ENCODE assay signal across 17 cellular contexts in genomic region chr6:21947751-21948386, GRCh38.
DNase-seq lines count a peak whose midpoint lies in the region; ATAC-seq and TF ChIP-seq lines count a peak whose summit lies in the region.
"Had no signal": no experiment of that assay in that cellular context is flagged by ENCODE, and none has a peak within 500 bp of the region (broad histone marks: within the 10 kb centered on the region; RNA-seq: fewer than 3 reads in every experiment).

No MANE protein-coding gene starts in this region.

- no peak for TF ChIP-seq CTCF in GM23338 (conservative IDR thresholded peaks at IDR 0.05; ENCODE audit: low read depth in 2 of 2)
- no peak for TF ChIP-seq CTCF in PC-3 (conservative IDR thresholded peaks at IDR 0.05; ENCODE audit: low read depth, low read length)
- no peak for TF ChIP-seq CTCF in osteocyte (IDR thresholded peaks at IDR 0.05)

- no TSS peak for BruUV-seq in PC-3 (replicated peaks; lab: Mats Ljungman, UMichigan)

- H3K9me2 ChIP-seq in GM23338 (ENCODE audit: insufficient read depth) (no peaks in the 10 kb centered on the region), PC-3 (replicated peaks; ENCODE audit: low read length) (no peaks in the 10 kb centered on the region), Karpas-422 (replicated peaks; ENCODE audit: insufficient read depth, low read length) (no peaks in the 10 kb centered on the region)

- H3K4me1 Mint-ChIP-seq in GM23338 (peaks cover 37% of the 10 kb centered on the region), osteocyte (ENCODE audit: unreplicated experiment) (peaks cover 60% of the 10 kb centered on the region)
- H3K4me1 Mint-ChIP-seq in activated CD4-positive, alpha-beta T cell treated with anti-CD3 and anti-CD28 coated beads, Interleukin-2, amount 10 ng/mL, durations not matched to agents 24 days and 14 days, result peaks cover 11% of the 10 kb centered on the region

- H3K27ac ChIP-seq in GM23338 (ENCODE audit: low read depth), result 0 out of 2 replicates have a peak overlapping the region, but pooled peaks have one; percentile 24
- H3K27ac ChIP-seq in PC-3 (ENCODE audit: low read length), result peak overlapping the region; percentile 52
- no peak overlapping the region for H3K27ac ChIP-seq in Karpas-422 (ENCODE audit: low read length)
- H3K27ac ChIP-seq: C4-2B, lower lobe of right lung had no signal

- ATAC-seq in GM23338 (no peak), PC-3 (peak; percentile 91), HG03095 (IDR thresholded peaks at IDR 0.05; ENCODE audit: unreplicated experiment) (no peak)
- ATAC-seq: esophagus mucosa, lower lobe of right lung had no signal

- no peaks in the 10 kb centered on the region for H3K27me3 ChIP-seq in GM23338 (ENCODE audit: insufficient read depth)
- H3K27me3 ChIP-seq in PC-3 (ENCODE audit: low read length), result no peaks in the 10 kb centered on the region
- no peaks in the 10 kb centered on the region for H3K27me3 ChIP-seq in Karpas-422 (ENCODE audit: low read length)
- H3K27me3 ChIP-seq: spleen had no signal

- peaks cover 9% of the 10 kb centered on the region for H3K4me1 ChIP-seq in GM23338 (ENCODE audit: insufficient read depth)
- H3K4me1 ChIP-seq in PC-3 (ENCODE audit: insufficient read depth, low read length), result peaks cover 25% of the 10 kb centered on the region
- H3K4me1 ChIP-seq in Karpas-422 (ENCODE audit: low read length), result no peaks in the 10 kb centered on the region

- no peaks in the 10 kb centered on the region for H3K36me3 Mint-ChIP-seq in GM23338 (ENCODE audit: low read depth)
- no peaks in the 10 kb centered on the region for H3K36me3 Mint-ChIP-seq in osteocyte (ENCODE audit: unreplicated experiment)
- no peaks in the 10 kb centered on the region for H3K36me3 Mint-ChIP-seq in activated CD4-positive, alpha-beta T cell treated with anti-CD3 and anti-CD28 coated beads, Interleukin-2, amount 10 ng/mL, durations not matched to agents 24 days and 14 days (ENCODE audit: low read depth)

- POLR2A ChIA-PET in PC-3 (lab: Charles Lee; ENCODE audit: unreplicated experiment), result no interaction called here

- H3K36me3 ChIP-seq in GM23338 (ENCODE audit: insufficient read depth) (no peaks in the 10 kb centered on the region), PC-3 (ENCODE audit: low read depth, low read length) (no peaks in the 10 kb centered on the region), Karpas-422 (ENCODE audit: insufficient read depth, low read length) (no peaks in the 10 kb centered on the region)
- H3K36me3 ChIP-seq: lower lobe of right lung, spleen had no signal

- H3K27ac Mint-ChIP-seq in GM23338 (peak overlapping the region; percentile 85; the same call in 1 of the 2 replicates), osteocyte (ENCODE audit: unreplicated experiment) (peak overlapping the region; percentile 70)
- H3K27ac Mint-ChIP-seq in activated CD4-positive, alpha-beta T cell treated with anti-CD3 and anti-CD28 coated beads, Interleukin-2, amount 10 ng/mL, durations not matched to agents 24 days and 14 days, result no peak overlapping the region

- no peaks in the 10 kb centered on the region; the same call in 1 of the 2 replicates for H4K20me1 ChIP-seq in GM23338 (replicated peaks; ENCODE audit: insufficient read depth)
- no peaks in the 10 kb centered on the region for H4K20me1 ChIP-seq in PC-3 (ENCODE audit: low read length)
- no peaks in the 10 kb centered on the region for H4K20me1 ChIP-seq in Karpas-422 (ENCODE audit: insufficient read depth, low read depth, low read length)

- H3K9me3 Mint-ChIP-seq in GM23338 (no peaks in the 10 kb centered on the region), osteocyte (ENCODE audit: unreplicated experiment) (no peaks in the 10 kb centered on the region)
- H3K9me3 Mint-ChIP-seq in activated CD4-positive, alpha-beta T cell treated with anti-CD3 and anti-CD28 coated beads, Interleukin-2, amount 10 ng/mL, durations not matched to agents 24 days and 14 days, result no peaks in the 10 kb centered on the region

- peaks cover 17% of the 10 kb centered on the region for H3K79me2 ChIP-seq in GM23338 (replicated peaks; ENCODE audit: insufficient read depth)
- H3K79me2 ChIP-seq in PC-3 (ENCODE audit: low read length), result no peaks in the 10 kb centered on the region
- H3K79me2 ChIP-seq in Karpas-422 (ENCODE audit: low read length), result no peaks in the 10 kb centered on the region

- H3K4me2 ChIP-seq in GM23338 (no peak overlapping the region), PC-3 (ENCODE audit: low read length) (peak overlapping the region; percentile 59), Karpas-422 (ENCODE audit: low read depth, low read length, poor library complexity, severe bottlenecking) (no peak overlapping the region)

- peaks cover 11% of the 10 kb centered on the region for H3K27me3 Mint-ChIP-seq in GM23338 (ENCODE audit: insufficient read depth, low read depth, poor library complexity)
- H3K27me3 Mint-ChIP-seq in osteocyte (ENCODE audit: unreplicated experiment), result no peaks in the 10 kb centered on the region
- H3K27me3 Mint-ChIP-seq in activated CD4-positive, alpha-beta T cell treated with anti-CD3 and anti-CD28 coated beads, Interleukin-2, amount 10 ng/mL, durations not matched to agents 24 days and 14 days, result peaks cover 6% of the 10 kb centered on the region

- H3K4me3 Mint-ChIP-seq in GM23338, result no peak overlapping the region
- peak overlapping the region; percentile 27 for H3K4me3 Mint-ChIP-seq in osteocyte (ENCODE audit: unreplicated experiment)
- no peak overlapping the region for H3K4me3 Mint-ChIP-seq in activated CD4-positive, alpha-beta T cell treated with anti-CD3 and anti-CD28 coated beads, Interleukin-2, amount 10 ng/mL, durations not matched to agents 24 days and 14 days

- DNase-seq in GM23338 (ENCODE audit: low spot score) (no peak), PC-3 (peak; percentile 68), dermis microvascular lymphatic vessel endothelial cell (ENCODE audit: low read depth in 2 of 2) (peak; percentile 67 to 91), osteocyte (ENCODE audit: extremely low spot score, unreplicated experiment) (no peak), Karpas-422 (no peak)
- no peak for DNase-seq in activated CD4-positive, alpha-beta T cell treated with anti-CD3 and anti-CD28 coated beads, Interleukin-2, amount 10 ng/mL, durations not matched to agents 24 days and 14 days
- no peak for DNase-seq in central memory CD4-positive, alpha-beta T cell
- DNase-seq: cerebellar nuclear complex, hypothalamus, lower lobe of right lung, NCI-H1417 treated with DMSO at 0.1 percent for 48 hours, NCI-H774, SHP77 treated with DMSO at 0.1 percent for 48 hours, spleen had no signal

- H3K9ac ChIP-seq in PC-3 (ENCODE audit: low read length), result peak overlapping the region; percentile 19; the same call in 1 of the 2 replicates
- no peak overlapping the region for H3K9ac ChIP-seq in Karpas-422 (ENCODE audit: low read length)

- H3F3A ChIP-seq in GM23338 (replicated peaks; ENCODE audit: low read depth), result no peaks in the 10 kb centered on the region
- no peaks in the 10 kb centered on the region for H3F3A ChIP-seq in PC-3 (ENCODE audit: low read length, unreplicated experiment)

- CTCF ChIA-PET in PC-3 (lab: Charles Lee), result no interaction called here

- H3K4me3 ChIP-seq in GM23338 (no peak overlapping the region), PC-3 (ENCODE audit: low read length) (no peak overlapping the region), Karpas-422 (ENCODE audit: low read length) (no peak overlapping the region)
- H3K4me3 ChIP-seq: lower lobe of right lung, spleen had no signal

- intact Hi-C loops in PC-3 (cut with micrococcal nuclease), result loop anchor here (10.0 kb wide), 2 partner anchors 197 to 417 kb away; no protein-coding TSS in a partner anchor
- intact Hi-C loops in activated CD4-positive, alpha-beta T cell treated with anti-CD3 and anti-CD28 coated beads, Interleukin-2, amount 10 ng/mL, durations not matched to agents 24 days and 14 days (cut with micrococcal nuclease), result no loop called here

- H3K9me3 ChIP-seq in PC-3 (ENCODE audit: low read length), result no peaks in the 10 kb centered on the region
- no peaks in the 10 kb centered on the region for H3K9me3 ChIP-seq in Karpas-422 (ENCODE audit: low read length)
- H3K9me3 ChIP-seq: lower lobe of right lung, spleen had no signal

- H2AFZ ChIP-seq in GM23338 (no peak overlapping the region), PC-3 (ENCODE audit: low read length) (peak overlapping the region; percentile 48), Karpas-422 (ENCODE audit: low read length) (no peak overlapping the region)

TF ChIP-seq in GM23338, 12 proteins besides CTCF, POLR2A, EP300 and RAD21 (continues in another document):
- no peak for TF ChIP-seq ZNF331 (CRISPR knock-in tag; IDR thresholded peaks at IDR 0.05; ENCODE audit: low read depth)
- no peak for TF ChIP-seq REST (IDR thresholded peaks at IDR 0.05; ENCODE audit: unreplicated experiment)

Comparison
In these comparisons a context has a peak if more than half of its experiments do, and no peak if none do; other contexts are left out.
1. DNase-seq: peak in PC-3 (single experiment) and dermis microvascular lymphatic vessel endothelial cell (2 of 2); none in GM23338 (single experiment), osteocyte (single experiment), Karpas-422 (single experiment), activated CD4-positive, alpha-beta T cell treated with anti-CD3 and anti-CD28 coated beads, Interleukin-2, amount 10 ng/mL, durations not matched to agents 24 days and 14 days (single experiment) and central memory CD4-positive, alpha-beta T cell (single experiment).